8 cellular contexts compared by ENCODE assay signal in genomic region chr2:74119912-74120825, GRCh38.
DNase-seq lines count a peak whose midpoint lies in the region; ATAC-seq and TF ChIP-seq lines count a peak whose summit lies in the region.

No MANE protein-coding gene starts in this region.

- POLR2A ChIA-PET in AG04449 (lab: Yijun Ruan, JAX), result interaction anchor here (0.6 to 1.3 kb wide), 7 partner anchors 10 to 291 kb away, joined by 3 to 5 read pairs (median 3); partner anchors contain the start of genes MTHFD2 and STAMBP

- TF ChIP-seq CTCF in AG04449 (IDR thresholded peaks at IDR 0.05; ENCODE audit: insufficient read depth, low read length, missing control alignments) (peak; percentile 83), choroid plexus epithelial cell (conservative IDR thresholded peaks at IDR 0.05; ENCODE audit: low read depth, low read length) (peak; percentile 60)

- peak overlapping the region; percentile 88 for H3K27ac ChIP-seq in layer of hippocampus (ENCODE audit: low read depth, low read length)

- H3K4me3 ChIP-seq in AG04449 (ENCODE audit: low read depth, low read length) (peak overlapping the region; percentile 80), choroid plexus epithelial cell (ENCODE audit: low read depth, low read length) (peak overlapping the region; percentile 82)

- peak; percentile 76 for ATAC-seq in GM18520 (IDR thresholded peaks at IDR 0.05; ENCODE audit: unreplicated experiment)
- ATAC-seq in HG03060 (IDR thresholded peaks at IDR 0.05; ENCODE audit: low read depth, unreplicated experiment), result peak; percentile 61

- CTCF ChIA-PET in AG04449 (lab: Yijun Ruan, JAX), result interaction anchor here (0.7 to 2.9 kb wide), 28 partner anchors 8 to 360 kb away, joined by 3 to 29 read pairs (median 5); partner anchors contain the start of genes BOLA3, MOB1A and STAMBP

- no peaks in the 10 kb centered on the region for H3K27me3 ChIP-seq in layer of hippocampus (ENCODE audit: control insufficient read depth, insufficient read depth, low read length)

- DNase-seq in AG04449 (ENCODE audit: low read depth, low spot score) (peak; percentile 12), NCI-H2171 treated with DMSO at 0.1 percent for 48 hours (lab: John Stamatoyannopoulos, UW) (peak; percentile 90), choroid plexus epithelial cell (ENCODE audit: low read depth) (peak; percentile 89)
- peak; percentile 77 to 78 for DNase-seq in activated CD4-positive, alpha-beta T cell treated with anti-CD3 and anti-CD28 coated beads for 24 hours (ENCODE audit: low read depth in 2 of 2)
- DNase-seq in stimulated activated CD4-positive, alpha-beta T cell treated with anti-CD3 and anti-CD28 coated beads, Interleukin-1b, Interleukin-23, amount 100 ng/mL, for 48 hours, result peak; percentile 85

Comparison
In these comparisons a context has a peak if more than half of its experiments do, and no peak if none do; other contexts are left out.
1. Peak in every context shown above with its lines: DNase-seq, ATAC-seq, H3K4me3 ChIP-seq and H3K27ac ChIP-seq.
2. DNase-seq: peak in every context shown above with its lines; median percentile 90 in NCI-H2171 treated with DMSO at 0.1 percent for 48 hours; 89 in choroid plexus epithelial cell; 85 in stimulated activated CD4-positive, alpha-beta T cell treated with anti-CD3 and anti-CD28 coated beads, Interleukin-1b, Interleukin-23, amount 100 ng/mL, for 48 hours; 78 in activated CD4-positive, alpha-beta T cell treated with anti-CD3 and anti-CD28 coated beads for 24 hours; 12 in AG04449.